Comparison of ENCODE assay signal across 10 cellular contexts in genomic region chr1:41358152-41358937, GRCh38. TPM values are rescaled to one million over a fixed set of nuclear protein-coding genes. Genes with fewer than 3 reads are reported as not detected.
A peak's percentile ranks its signal among the peaks of the same experiment; 100 is the strongest.
DNase-seq lines count a peak whose midpoint lies in the region; ATAC-seq and TF ChIP-seq lines count a peak whose summit lies in the region.
"Had no signal": no experiment of that assay in that cellular context is flagged by ENCODE, and none has a peak within 500 bp of the region (broad histone marks: within the 10 kb centered on the region; RNA-seq: fewer than 3 reads in every experiment).

No MANE protein-coding gene starts in this region.

- peaks cover 49% of the 10 kb centered on the region for H3K4me1 ChIP-seq in mammary epithelial cell (ENCODE audit: insufficient read depth, low read length)
- peaks cover 9% of the 10 kb centered on the region for H3K4me1 ChIP-seq in mesendoderm (ENCODE audit: control insufficient read depth, low read depth, low read length)

- H3K56ac ChIP-seq in mesendoderm (ENCODE audit: low read length) = no peak overlapping the region

- dilution Hi-C loops in mammary epithelial cell (cut with HindIII; ENCODE audit: low sequenced_read_pairs) = no loop called here

- no peaks in the 10 kb centered on the region for H3K79me1 ChIP-seq in mesendoderm (ENCODE audit: low read length)

- H3K9me3 Mint-ChIP-seq in natural killer cell = no peaks in the 10 kb centered on the region
- no peaks in the 10 kb centered on the region for H3K9me3 Mint-ChIP-seq in natural killer cell treated with Interleukin-12 subunit alpha and Interleukin-12 subunit beta and Interleukin-15 and Interleukin-18, amount 100 ng/mL, for 72 hours

- H3K23ac ChIP-seq in mesendoderm (ENCODE audit: low read length) = peak overlapping the region; percentile 76

- H3K9ac ChIP-seq in mammary epithelial cell (ENCODE audit: insufficient read depth, low read length) = no peak overlapping the region
- no peak overlapping the region for H3K9ac ChIP-seq in mesendoderm (ENCODE audit: low read length)

- TF ChIP-seq CTCF in natural killer cell (IDR thresholded peaks at IDR 0.05) (no peak), mammary epithelial cell (conservative IDR thresholded peaks at IDR 0.05 in 1 of 2, IDR thresholded peaks at IDR 0.05 in 1 of 2; ENCODE audit: extremely low read depth in 1 of 2, insufficient read depth in 1 of 2, low read depth in 1 of 2, low read length in 2 of 2) (no peak), GM13976 (IDR thresholded peaks at IDR 0.05; ENCODE audit: borderline replicate concordance, control extremely low read depth, extremely low read depth, insufficient read depth, missing control alignments) (no peak)

- H3K4me3 ChIP-seq in mammary epithelial cell (replicated peaks in 1 of 3; ENCODE audit: insufficient read depth in 1 of 3, low read depth in 2 of 3, low read length in 3 of 3) (no peak overlapping the region), mesendoderm (ENCODE audit: low read length) (no peak overlapping the region)

- H3K79me2 ChIP-seq in mammary epithelial cell (ENCODE audit: insufficient read depth, low read length) (no peaks in the 10 kb centered on the region), mesendoderm (ENCODE audit: control insufficient read depth, insufficient read depth, low read length) (no peaks in the 10 kb centered on the region)

- H4K8ac ChIP-seq in mesendoderm (ENCODE audit: low read depth, low read length) = no peak overlapping the region

- peak overlapping the region; percentile 12 for H3K27ac ChIP-seq in mammary epithelial cell (ENCODE audit: insufficient read depth, low read depth, low read length)
- H3K27ac ChIP-seq in mesendoderm (ENCODE audit: low read depth, low read length) = no peak overlapping the region
- H3K27ac ChIP-seq: C4-2B had no signal

- no peak overlapping the region for H3K18ac ChIP-seq in mesendoderm (ENCODE audit: low read length)

- CTCF ChIA-PET in mammary epithelial cell (lab: Charles Lee; ENCODE audit: low non-redundant PET) = interaction anchor here (0.6 kb wide), 1 partner anchor 62 kb away, joined by 3 read pairs; no protein-coding TSS in a partner anchor

- H3K4me3 Mint-ChIP-seq in natural killer cell = no peak overlapping the region
- H3K4me3 Mint-ChIP-seq in natural killer cell treated with Interleukin-12 subunit alpha and Interleukin-12 subunit beta and Interleukin-15 and Interleukin-18, amount 100 ng/mL, for 72 hours = no peak overlapping the region

- ATAC-seq in natural killer cell (no peak), GM21360 (IDR thresholded peaks at IDR 0.05; ENCODE audit: unreplicated experiment) (no peak), HG02938 (IDR thresholded peaks at IDR 0.05; ENCODE audit: unreplicated experiment) (no peak)
- no peak for ATAC-seq in natural killer cell treated with Interleukin-12 subunit alpha and Interleukin-12 subunit beta and Interleukin-15 and Interleukin-18, amount 100 ng/mL, for 72 hours

- H3K27ac Mint-ChIP-seq in natural killer cell = peak overlapping the region in 1 of 2 donors; percentile 80
- peak overlapping the region in 1 of 2 donors; percentile 19 for H3K27ac Mint-ChIP-seq in natural killer cell treated with Interleukin-12 subunit alpha and Interleukin-12 subunit beta and Interleukin-15 and Interleukin-18, amount 100 ng/mL, for 72 hours

- no peak overlapping the region for H3K4ac ChIP-seq in mesendoderm (ENCODE audit: low read depth, low read length)

- peak overlapping the region; percentile 24 for H3K4me2 ChIP-seq in mammary epithelial cell (ENCODE audit: insufficient read depth, low read depth, low read length)
- H3K4me2 ChIP-seq in mesendoderm (ENCODE audit: low read length) = no peak overlapping the region

- H3K4me1 Mint-ChIP-seq in natural killer cell = peaks cover 9 to 26% of the 10 kb centered on the region in 2 donors
- H3K4me1 Mint-ChIP-seq in natural killer cell treated with Interleukin-12 subunit alpha and Interleukin-12 subunit beta and Interleukin-15 and Interleukin-18, amount 100 ng/mL, for 72 hours (ENCODE audit: low read depth in 2 of 2) = peaks cover 8 to 14% of the 10 kb centered on the region in 2 donors

- no peaks in the 10 kb centered on the region for H3K36me3 Mint-ChIP-seq in natural killer cell
- no peaks in the 10 kb centered on the region for H3K36me3 Mint-ChIP-seq in natural killer cell treated with Interleukin-12 subunit alpha and Interleukin-12 subunit beta and Interleukin-15 and Interleukin-18, amount 100 ng/mL, for 72 hours

- H3K36me3 ChIP-seq in mammary epithelial cell (ENCODE audit: insufficient read depth, low read length) (no peaks in the 10 kb centered on the region), mesendoderm (ENCODE audit: control insufficient read depth, insufficient read depth, low read length) (no peaks in the 10 kb centered on the region)

- no peak overlapping the region for H2BK15ac ChIP-seq in mesendoderm (replicated peaks; ENCODE audit: low read depth)

- no TSS peak for BruUV-seq in mammary epithelial cell (replicated peaks; lab: Mats Ljungman, UMichigan)

- intact Hi-C loops in natural killer cell (cut with micrococcal nuclease) = no loop called here
- intact Hi-C loops in mammary epithelial cell (cut with micrococcal nuclease) = loop anchor here (5.0 kb wide), 1 partner anchor 59 kb away; no protein-coding TSS in a partner anchor

- no peak overlapping the region for H2AK5ac ChIP-seq in mesendoderm (ENCODE audit: low read length)

- H4K20me1 ChIP-seq in mammary epithelial cell (ENCODE audit: insufficient read depth, low read length) = no peaks in the 10 kb centered on the region

- H2BK5ac ChIP-seq in mesendoderm (ENCODE audit: low read length) = no peak overlapping the region

- H4K5ac ChIP-seq in mesendoderm (ENCODE audit: low read length) = no peak overlapping the region

- peaks cover 19 to 35% of the 10 kb centered on the region in 2 donors for H3K27me3 Mint-ChIP-seq in natural killer cell (ENCODE audit: low read depth in 2 of 2)
- H3K27me3 Mint-ChIP-seq in natural killer cell treated with Interleukin-12 subunit alpha and Interleukin-12 subunit beta and Interleukin-15 and Interleukin-18, amount 100 ng/mL, for 72 hours = peaks cover 14 to 25% of the 10 kb centered on the region in 2 donors

- in situ Hi-C loops in mammary epithelial cell (cut with MboI; ENCODE audit: low sequenced_read_pairs in 2 of 2) (no loop called here), GM13976 (cut with MboI; ENCODE audit: low sequenced_read_pairs, unreplicated experiment) (no loop called here)

- H2AFZ ChIP-seq in mammary epithelial cell (ENCODE audit: low read depth, low read length) = peak overlapping the region; percentile 29

- H3K9me3 ChIP-seq in mammary epithelial cell (replicated peaks; ENCODE audit: insufficient read depth, low read length) = no peaks in the 10 kb centered on the region

- WGBS in mammary epithelial cell (ENCODE audit: low coverage, missing lambda C conversion rate) = 39% methylated on average over 21 of the region's 25 CpGs
- no CpG with 5 or more reads among the region's 25 CpGs for WGBS in mesendoderm (ENCODE audit: extremely low coverage, insufficient coverage, low lambda C conversion rate)

- H2BK120ac ChIP-seq in mesendoderm (ENCODE audit: low read depth, low read length) = no peak overlapping the region

- DNase-seq in natural killer cell = peak; percentile 11
- no peak for DNase-seq in natural killer cell treated with Interleukin-12 subunit alpha and Interleukin-12 subunit beta and Interleukin-15 and Interleukin-18, amount 100 ng/mL, for 72 hours (ENCODE audit: low spot score)
- peak; percentile 46 for DNase-seq in mammary epithelial cell
- DNase-seq in mesendoderm = no peak
- DNase-seq in GM13976 (ENCODE audit: low spot score) = no peak
- no peak for DNase-seq in cerebellum (ENCODE audit: low spot score)

- H3K27me3 ChIP-seq in mammary epithelial cell (ENCODE audit: insufficient read depth, low read length) (peaks cover 12% of the 10 kb centered on the region), mesendoderm (ENCODE audit: insufficient read depth, low read length, poor library complexity) (peaks cover 12% of the 10 kb centered on the region)

RNA-seq across cellular contexts. Expression of gene FOXO6, which starts 2.9 kb away (rescaled TPM):
- total RNA-seq in natural killer cell (1 to 10 TPM; 1.2 to 3.3 (median 1.7) TPM), mammary epithelial cell (under 1 TPM; 0.28 to 0.67 TPM), cerebellum (1.3 TPM)
- not detected for total RNA-seq in natural killer cell treated with Interleukin-12 subunit alpha and Interleukin-12 subunit beta and Interleukin-15 and Interleukin-18, amount 100 ng/mL, for 72 hours
- polyA plus RNA-seq in mammary epithelial cell = not detected
- not detected for polyA minus RNA-seq in mammary epithelial cell
- 0.32 TPM for polyA plus RNA-seq in mesendoderm (2013, experiment 1 of 2)
- polyA plus RNA-seq in mesendoderm (2013, experiment 2 of 2) = 0.36 TPM
- total RNA-seq: RPMI7951 had no signal

Comparison
In these comparisons a context has a peak if more than half of its experiments do, and no peak if none do; other contexts are left out.
1. DNase-seq: peak in natural killer cell (single experiment) and mammary epithelial cell (single experiment); none in natural killer cell treated with Interleukin-12 subunit alpha and Interleukin-12 subunit beta and Interleukin-15 and Interleukin-18, amount 100 ng/mL, for 72 hours (single experiment), mesendoderm (single experiment), GM13976 (single experiment) and cerebellum (single experiment).